In genomic region chr12:13073191-13073590, GRCh38 we compare ENCODE assay signal across 18 cellular contexts. TPM values are rescaled to one million over a fixed set of nuclear protein-coding genes. Genes with fewer than 3 reads are reported as not detected.
DNase-seq lines count a peak whose midpoint lies in the region; ATAC-seq, FAIRE-seq and TF ChIP-seq lines count a peak whose summit lies in the region.
"Had no signal": no experiment of that assay in that cellular context is flagged by ENCODE, and none has a peak within 500 bp of the region (broad histone marks: within the 10 kb centered on the region; RNA-seq: fewer than 3 reads in every experiment).

No MANE protein-coding gene starts in this region.

- no peak overlapping the region for H3K23ac ChIP-seq in IMR-90 (ENCODE audit: low read depth, low read length)

- no peak overlapping the region for H2AK5ac ChIP-seq in IMR-90 (ENCODE audit: low read depth, low read length)

- peak overlapping the region; percentile 63 for H2BK5ac ChIP-seq in IMR-90 (ENCODE audit: low read depth, low read length, poor library complexity, severe bottlenecking)

- H3K27me3 ChIP-seq in IMR-90 (ENCODE audit: control insufficient read depth, insufficient read depth, low read length): no peaks in the 10 kb centered on the region
- H3K27me3 ChIP-seq in endothelial cell of umbilical vein (ENCODE audit: control insufficient read depth in 2 of 2, insufficient read depth in 2 of 2, low read length in 2 of 2): no peaks in the 10 kb centered on the region
- H3K27me3 ChIP-seq in thymus (ENCODE audit: control insufficient read depth, insufficient read depth): no peaks in the 10 kb centered on the region
- H3K27me3 ChIP-seq in body of pancreas: no peaks in the 10 kb centered on the region

- no peaks in the 10 kb centered on the region for H3K79me2 ChIP-seq in endothelial cell of umbilical vein (ENCODE audit: control insufficient read depth, insufficient read depth, low read length)

- H2AK9ac ChIP-seq in IMR-90 (replicated peaks; ENCODE audit: low read depth, low read length, poor library complexity): no peak overlapping the region

- H3K4me1 ChIP-seq in IMR-90 (ENCODE audit: control insufficient read depth, insufficient read depth, low read length) (peaks cover 9% of the 10 kb centered on the region), endothelial cell of umbilical vein (ENCODE audit: control insufficient read depth, extremely low read depth, insufficient read depth, low read length) (no peaks in the 10 kb centered on the region), thymus (ENCODE audit: control insufficient read depth, insufficient read depth, low read length) (no peaks in the 10 kb centered on the region), body of pancreas (no peaks in the 10 kb centered on the region)
- H3K4me1 ChIP-seq: HAP-1 had no signal

- TF ChIP-seq POLR2A in IMR-90 (IDR thresholded peaks at IDR 0.05; ENCODE audit: low read depth, low read length) (no peak), endothelial cell of umbilical vein (IDR thresholded peaks at IDR 0.05; ENCODE audit: low read depth, low read length) (no peak), body of pancreas (IDR thresholded peaks at IDR 0.05) (no peak)

- H3K27ac ChIP-seq in IMR-90 (ENCODE audit: insufficient read depth, low read length) (no peak overlapping the region), endothelial cell of umbilical vein (ENCODE audit: insufficient read depth, low read depth, low read length) (no peak overlapping the region), thymus (ENCODE audit: low read depth) (peak overlapping the region; percentile 52), body of pancreas (no peak overlapping the region)

- H3K79me1 ChIP-seq in IMR-90 (ENCODE audit: low read depth in 1 of 2, low read length in 2 of 2): no peaks in the 10 kb centered on the region

- DNase-seq in IMR-90 (peak; percentile 31), endothelial cell of umbilical vein (ENCODE audit: low read depth, low spot score) (peak; percentile 32), fibroblast of the conjunctiva (ENCODE audit: low read depth) (peak; percentile 21), mucosa of gallbladder (ENCODE audit: low spot score) (no peak), Kasumi-1 (lab: John Stamatoyannopoulos, UW) (no peak), body of pancreas (no peak)
- DNase-seq: CD8-positive, alpha-beta T cell; COR-L47; DMS153; DND-41; GF-D8 had no signal

- H4K20me1 ChIP-seq in IMR-90 (ENCODE audit: insufficient read depth, low read length): no peaks in the 10 kb centered on the region
- H4K20me1 ChIP-seq in endothelial cell of umbilical vein (replicated peaks; ENCODE audit: control insufficient read depth, extremely low read depth, insufficient read depth, low read length): no peaks in the 10 kb centered on the region

- H3K56ac ChIP-seq in IMR-90 (ENCODE audit: extremely low read depth, insufficient read depth, low read length): no peak overlapping the region

- peak; percentile 24 for FAIRE-seq in endothelial cell of umbilical vein (lab: Jason Lieb, UNC)
- FAIRE-seq: A204.1, D721Med, H1 had no signal

- POLR2A ChIA-PET in IMR-90 (lab: Charles Lee; ENCODE audit: unreplicated experiment) (no interaction called here), endothelial cell of umbilical vein (lab: Charles Lee) (no interaction called here)

- H2BK20ac ChIP-seq in IMR-90 (ENCODE audit: low read depth, low read length): no peak overlapping the region

- H3K36me3 ChIP-seq in IMR-90 (ENCODE audit: control insufficient read depth, insufficient read depth, low read length) (peaks cover 5% of the 10 kb centered on the region), endothelial cell of umbilical vein (ENCODE audit: control insufficient read depth in 2 of 2, extremely low read depth in 1 of 2, insufficient read depth in 2 of 2, low read length in 2 of 2) (peaks cover 3% of the 10 kb centered on the region in 2 experiments), thymus (ENCODE audit: control insufficient read depth, insufficient read depth) (no peaks in the 10 kb centered on the region), body of pancreas (replicated peaks in 1 of 2; ENCODE audit: insufficient read depth in 1 of 2, low read depth in 2 of 2) (peaks cover 0 to 3% of the 10 kb centered on the region in 2 donors)

- no peak overlapping the region for H2AFZ ChIP-seq in IMR-90 (replicated peaks; ENCODE audit: low read length, poor library complexity)
- H2AFZ ChIP-seq in endothelial cell of umbilical vein (ENCODE audit: low read depth, low read length): no peak overlapping the region

- CTCF ChIA-PET in IMR-90 (lab: Yijun Ruan, JAX): interaction anchor here (0.7 kb wide), 1 partner anchor 129 kb away, joined by 4 read pairs; no protein-coding TSS in a partner anchor
- CTCF ChIA-PET in endothelial cell of umbilical vein (lab: Charles Lee): interaction anchor here (0.9 to 1.9 kb wide), 4 partner anchors 10 to 25 kb away, joined by 3 to 6 read pairs (median 4); no protein-coding TSS in a partner anchor

- BruUV-seq in IMR-90 (replicated peaks; lab: Mats Ljungman, UMichigan): no TSS peak
- no TSS peak for BruUV-seq in endothelial cell of umbilical vein (replicated peaks; lab: Mats Ljungman, UMichigan)

- H2BK15ac ChIP-seq in IMR-90 (ENCODE audit: low read depth, low read length): no peak overlapping the region

- H3K9me1 ChIP-seq in IMR-90 (ENCODE audit: insufficient read depth, low read length) (0 out of 2 replicates have a peak, but pooled peaks cover 14% of the 10 kb centered on the region), endothelial cell of umbilical vein (replicated peaks; ENCODE audit: control insufficient read depth, extremely low read depth, insufficient read depth, low read length) (no peaks in the 10 kb centered on the region)

- in situ Hi-C loops in IMR-90 (cut with MboI; ENCODE audit: low sequenced_read_pairs): no loop called here

- peak overlapping the region; percentile 46; the same call in 1 of the 2 replicates for H3K18ac ChIP-seq in IMR-90 (ENCODE audit: low read depth, low read length)

- H3K9ac ChIP-seq in IMR-90 (ENCODE audit: low read depth, low read length) (no peak overlapping the region), endothelial cell of umbilical vein (replicated peaks; ENCODE audit: extremely low read depth, insufficient read depth, low read length) (no peak overlapping the region)

- H3K4me2 ChIP-seq in IMR-90 (ENCODE audit: low read depth, low read length) (no peak overlapping the region), endothelial cell of umbilical vein (ENCODE audit: insufficient read depth, low read length) (no peak overlapping the region)

- no peak overlapping the region for H3K4me3 ChIP-seq in IMR-90 (ENCODE audit: insufficient read depth, low read depth, low read length)
- H3K4me3 ChIP-seq in endothelial cell of umbilical vein (replicated peaks in 1 of 3; ENCODE audit: insufficient read depth in 1 of 3, low read depth in 1 of 3, low read length in 3 of 3): no peak overlapping the region
- H3K4me3 ChIP-seq in thymus (ENCODE audit: low read length): no peak overlapping the region
- H3K4me3 ChIP-seq in body of pancreas: no peak overlapping the region
- H3K4me3 ChIP-seq: HAP-1 had no signal

- intact Hi-C loops in IMR-90 (cut with micrococcal nuclease): no loop called here
- intact Hi-C loops in endothelial cell of umbilical vein (cut with micrococcal nuclease): no loop called here
- intact Hi-C loops in body of pancreas (cut with DNase I): no loop called here

- no peak for TF ChIP-seq RAD21 in IMR-90 (IDR thresholded peaks at IDR 0.05; ENCODE audit: low read length)

- dilution Hi-C loops in IMR-90 (cut with HindIII; ENCODE audit: low sequenced_read_pairs, unreplicated experiment) (no loop called here), endothelial cell of umbilical vein (cut with MboI; ENCODE audit: extremely low pct_ligation_motif_present, low sequenced_read_pairs) (no loop called here)

- H2BK120ac ChIP-seq in IMR-90 (ENCODE audit: low read depth, low read length): no peak overlapping the region

- TF ChIP-seq CTCF in IMR-90 (conservative IDR thresholded peaks at IDR 0.05; ENCODE audit: low read depth, low read length): no peak
- no peak for TF ChIP-seq CTCF in endothelial cell of umbilical vein (IDR thresholded peaks at IDR 0.05; ENCODE audit: extremely low read depth in 1 of 2, insufficient read depth in 1 of 2, low read depth in 1 of 2, low read length in 2 of 2)
- TF ChIP-seq CTCF in body of pancreas (IDR thresholded peaks at IDR 0.05): no peak

- H3K4ac ChIP-seq in IMR-90 (ENCODE audit: low read depth, low read length): no peak overlapping the region

- no peak overlapping the region; the same call in 1 of the 2 replicates for H4K5ac ChIP-seq in IMR-90 (ENCODE audit: low read depth, low read length)

- no peak overlapping the region for H4K91ac ChIP-seq in IMR-90 (ENCODE audit: insufficient read depth, low read depth, low read length)

- no CpG with 5 or more reads among the region's 3 CpGs for WGBS in IMR-90 (ENCODE audit: extremely low coverage in 2 of 2, insufficient read length in 1 of 2), 2 experiments
- 97% methylated on average over 3 of the region's 3 CpGs for WGBS in thymus
- 83 to 87% methylated on average over 3 of the region's 3 CpGs for WGBS in body of pancreas, 2 donors

- H4K8ac ChIP-seq in IMR-90 (ENCODE audit: low read depth in 2 of 2, low read length in 2 of 2): 0 out of 4 replicates have a peak overlapping the region, but pooled peaks of 1 of the 2 experiments have one; percentile 34

- H3K14ac ChIP-seq in IMR-90 (replicated peaks; ENCODE audit: low read depth, low read length): no peak overlapping the region

- peak; percentile 28; the same call in 1 of the 2 replicates for ATAC-seq in IMR-90 (ENCODE audit: low read depth)
- ATAC-seq in body of pancreas: no peak
- ATAC-seq: CD8-positive, alpha-beta T cell had no signal

- H3K9me3 ChIP-seq in IMR-90 (ENCODE audit: control insufficient read depth, insufficient read depth, low read length) (no peaks in the 10 kb centered on the region), endothelial cell of umbilical vein (replicated peaks; ENCODE audit: control insufficient read depth, insufficient read depth, low read length) (no peaks in the 10 kb centered on the region), thymus (ENCODE audit: control insufficient read depth) (no peaks in the 10 kb centered on the region), body of pancreas (no peaks in the 10 kb centered on the region)
- H3K9me3 ChIP-seq: HAP-1 had no signal

RNA-seq across cellular contexts. Expression of gene FAM234B, which starts 29.0 kb away (rescaled TPM):
- total RNA-seq in IMR-90 (2012; rRNA removed) (6.7 and 8.6 TPM in 2 replicates), endothelial cell of umbilical vein (9.4 and 13.2 TPM in 2 replicates), mucosa of gallbladder (6.6 TPM), body of pancreas (1 to 10 TPM; 8.0 to 9.6 TPM)
- polyA plus RNA-seq in IMR-90 (2012; rRNA removed) (3.6 and 3.7 TPM in 2 replicates), endothelial cell of umbilical vein (4.9 TPM in 2 replicates), thymus (3.8 TPM)
- polyA plus RNA-seq in IMR-90 (2012; cell fraction: cytosol; rRNA removed): 2.2 and 2.5 TPM in 2 replicates
- 1.7 and 3.8 TPM in 2 replicates for polyA plus RNA-seq in IMR-90 (2012; cell fraction: nucleus; rRNA removed; ENCODE audit: low replicate concordance)
- polyA plus RNA-seq in endothelial cell of umbilical vein (2011; cell fraction: cytosol; rRNA removed): 4.7 and 5.1 TPM in 2 replicates
- polyA plus RNA-seq in endothelial cell of umbilical vein (2011; cell fraction: nucleus; rRNA removed): 7.5 and 8.2 TPM in 2 replicates
- 7.4 and 7.6 TPM in 2 replicates for polyA plus RNA-seq in endothelial cell of umbilical vein (2012)
- polyA minus RNA-seq in endothelial cell of umbilical vein: 20.3 and 24.7 TPM in 2 replicates
- 4.6 TPM for polyA minus RNA-seq in endothelial cell of umbilical vein (2011; cell fraction: cytosol; rRNA and poly(A)+ RNA removed)
- 10.3 and 10.7 TPM in 2 replicates for polyA minus RNA-seq in endothelial cell of umbilical vein (2011; cell fraction: nucleus; rRNA and poly(A)+ RNA removed)

RNA-seq across cellular contexts. Expression of gene GSG1, which starts 30.3 kb away (rescaled TPM):
- total RNA-seq in IMR-90 (2012; rRNA removed): 2.5 and 2.9 TPM in 2 replicates
- 1.8 and 2.1 TPM in 2 replicates for polyA plus RNA-seq in IMR-90 (2012; rRNA removed)
- polyA plus RNA-seq in IMR-90 (2012; cell fraction: cytosol; rRNA removed): 1.6 and 2.0 TPM in 2 replicates
- 0.99 and 1.5 TPM in 2 replicates for polyA plus RNA-seq in IMR-90 (2012; cell fraction: nucleus; rRNA removed; ENCODE audit: low replicate concordance)
- total RNA-seq in endothelial cell of umbilical vein: not detected in 2 replicates
- polyA plus RNA-seq in endothelial cell of umbilical vein: not detected in 2 replicates
- polyA plus RNA-seq in endothelial cell of umbilical vein (2011; cell fraction: cytosol; rRNA removed): not detected in 2 replicates
- not detected in 2 replicates for polyA plus RNA-seq in endothelial cell of umbilical vein (2011; cell fraction: nucleus; rRNA removed)
- polyA plus RNA-seq in endothelial cell of umbilical vein (2012): 0.16 TPM in 1 of 2 replicates, not detected in the other
- polyA minus RNA-seq in endothelial cell of umbilical vein: not detected in 2 replicates
- polyA minus RNA-seq in endothelial cell of umbilical vein (2011; cell fraction: cytosol; rRNA and poly(A)+ RNA removed): not detected
- polyA minus RNA-seq in endothelial cell of umbilical vein (2011; cell fraction: nucleus; rRNA and poly(A)+ RNA removed): not detected in 2 replicates
- polyA plus RNA-seq in thymus: 0.14 TPM
- 0.83 TPM for total RNA-seq in mucosa of gallbladder
- 1 to 10 TPM in 1 of 2 donors, under 1 TPM in 1; 0.66 to 2.1 TPM for total RNA-seq in body of pancreas
- total RNA-seq: CD8-positive, alpha-beta T cell; HT1080 had no signal
- polyA plus RNA-seq: CD14-positive monocyte had no signal

Comparison
In these comparisons a context has a peak if more than half of its experiments do, and no peak if none do; other contexts are left out.
1. DNase-seq: peak in IMR-90 (single experiment), endothelial cell of umbilical vein (single experiment) and fibroblast of the conjunctiva (single experiment); none in mucosa of gallbladder (single experiment), Kasumi-1 (0 of 2) and body of pancreas (0 of 4).